In the genomic region with DNA sequence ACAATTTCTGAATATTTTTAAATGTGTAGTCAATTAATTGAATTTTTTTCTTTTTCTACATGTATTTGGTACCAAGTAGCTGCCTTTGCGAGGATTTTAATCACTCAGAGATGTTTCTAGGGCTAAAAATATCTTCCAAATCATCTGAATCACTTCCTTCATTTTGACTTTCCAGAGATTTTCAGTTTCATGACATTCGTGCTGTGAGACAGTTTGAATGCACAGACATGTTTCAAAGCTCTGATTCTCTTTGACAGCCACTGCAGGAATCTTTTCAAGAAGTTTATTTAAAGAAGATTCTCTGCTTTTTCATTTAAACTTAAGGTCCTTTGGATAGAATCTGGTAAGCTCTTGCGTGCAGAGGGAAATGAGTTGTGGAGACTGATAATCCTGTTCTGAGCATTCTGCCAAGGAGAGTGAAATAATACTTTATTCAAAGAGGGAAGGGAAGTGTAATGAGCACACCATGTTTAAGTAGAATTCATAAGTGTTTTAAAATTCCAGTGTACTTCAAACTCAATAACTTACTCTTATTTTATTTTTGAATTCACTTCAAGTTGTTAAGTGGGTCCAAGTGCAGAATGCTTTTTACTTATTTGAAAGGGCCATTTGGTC, we compare ENCODE assay signal across 18 cellular contexts. TPM values are rescaled to one million over a fixed set of nuclear protein-coding genes. Genes with fewer than 3 reads are reported as not detected.
A peak's percentile ranks its signal among the peaks of the same experiment; 100 is the strongest.
DNase-seq lines count a peak whose midpoint lies in the region; ATAC-seq and TF ChIP-seq lines count a peak whose summit lies in the region.
"Had no signal": no experiment of that assay in that cellular context is flagged by ENCODE, and none has a peak within 500 bp of the region (broad histone marks: within the 10 kb centered on the region; RNA-seq: fewer than 3 reads in every experiment).

No MANE protein-coding gene starts in this region.

- in situ Hi-C loops in gastrocnemius medialis (cut with MboI; ENCODE audit: low sequenced_read_pairs in 4 of 4) = no loop called here

- peak overlapping the region in 1 of 4 donors; percentile 8 for H3K4me3 ChIP-seq in adrenal gland
- no peak overlapping the region for H3K4me3 ChIP-seq in uterus
- H3K4me3 ChIP-seq in gastrocnemius medialis = no peak overlapping the region

- no peak for TF ChIP-seq CTCF in adrenal gland (IDR thresholded peaks at IDR 0.05)
- TF ChIP-seq CTCF in uterus (IDR thresholded peaks at IDR 0.05) = no peak
- TF ChIP-seq CTCF in mesothelial cell of epicardium (IDR thresholded peaks at IDR 0.05; ENCODE audit: unreplicated experiment) = no peak
- TF ChIP-seq CTCF in gastrocnemius medialis (IDR thresholded peaks at IDR 0.05 in 4 of 5, conservative IDR thresholded peaks at IDR 0.05 in 1 of 5) = no peak

- TF ChIP-seq POLR2A in adrenal gland (IDR thresholded peaks at IDR 0.05) (no peak), uterus (IDR thresholded peaks at IDR 0.05) (no peak), gastrocnemius medialis (IDR thresholded peaks at IDR 0.05) (no peak)

- no peaks in the 10 kb centered on the region for H3K9me3 ChIP-seq in adrenal gland (replicated peaks in 1 of 3)
- no peaks in the 10 kb centered on the region for H3K9me3 ChIP-seq in uterus
- H3K9me3 ChIP-seq in gastrocnemius medialis = no peaks in the 10 kb centered on the region

- WGBS in adrenal gland, 4 donors = 15 to 31% (median 24%) methylated on average over 3 of the region's 3 CpGs

- ATAC-seq in HG03139 (IDR thresholded peaks at IDR 0.05; ENCODE audit: unreplicated experiment) = no peak
- no peak for ATAC-seq in gastrocnemius medialis
- ATAC-seq: T-helper 17 cell had no signal

- H3K36me3 ChIP-seq in adrenal gland (replicated peaks in 1 of 2) (no peaks in the 10 kb centered on the region), uterus (no peaks in the 10 kb centered on the region), gastrocnemius medialis (no peaks in the 10 kb centered on the region)

- no peaks in the 10 kb centered on the region for H3K27me3 ChIP-seq in adrenal gland
- no peaks in the 10 kb centered on the region for H3K27me3 ChIP-seq in uterus
- no peaks in the 10 kb centered on the region for H3K27me3 ChIP-seq in gastrocnemius medialis

- H3K4me3 Mint-ChIP-seq in mesothelial cell of epicardium = no peak overlapping the region
- H3K4me3 Mint-ChIP-seq: activated naive CD4-positive, alpha-beta T cell treated with anti-CD3 and anti-CD28 coated beads for 36 hours; CD4-positive, alpha-beta memory T cell; nephron progenitor cell; T-helper 17 cell had no signal

- no peaks in the 10 kb centered on the region for H3K4me1 Mint-ChIP-seq in mesothelial cell of epicardium
- H3K4me1 Mint-ChIP-seq: CD4-positive, alpha-beta memory T cell; T-helper 17 cell had no signal

- peak overlapping the region in 3 of 5 donors; percentile 40 to 63 (median 50) for H3K27ac ChIP-seq in adrenal gland
- peak overlapping the region; percentile 57 to 69 for H3K27ac ChIP-seq in uterus
- peak overlapping the region in 1 of 4 donors; percentile 19 for H3K27ac ChIP-seq in gastrocnemius medialis

- peaks cover 16% of the 10 kb centered on the region for H3K36me3 Mint-ChIP-seq in mesothelial cell of epicardium
- H3K36me3 Mint-ChIP-seq: CD4-positive, alpha-beta memory T cell had no signal

- H3K4me1 ChIP-seq in adrenal gland (replicated peaks in 1 of 2) = peaks cover 19 to 27% of the 10 kb centered on the region in 2 donors
- H3K4me1 ChIP-seq in uterus = peaks cover 4% of the 10 kb centered on the region in 2 donors
- no peaks in the 10 kb centered on the region for H3K4me1 ChIP-seq in gastrocnemius medialis

- no peak overlapping the region for H3K27ac Mint-ChIP-seq in mesothelial cell of epicardium
- H3K27ac Mint-ChIP-seq: activated naive CD4-positive, alpha-beta T cell treated with anti-CD3 and anti-CD28 coated beads for 36 hours; CD4-positive, alpha-beta memory T cell; T-helper 17 cell had no signal

- peak; percentile 31 for DNase-seq in NOMO-1 treated with DMSO at 0.1 percent for 48 hours (lab: John Stamatoyannopoulos, UW; ENCODE audit: unreplicated experiment)
- no peak for DNase-seq in NOMO-1 treated with dmso at 0.1 percent for 144 hours (lab: John Stamatoyannopoulos, UW; ENCODE audit: unreplicated experiment)
- DNase-seq in adrenal gland = no peak
- peak; percentile 36 for DNase-seq in hepatic stellate cell (ENCODE audit: low spot score)
- DNase-seq in uterus = no peak
- no peak for DNase-seq in mesothelial cell of epicardium (ENCODE audit: low spot score in 2 of 2, unreplicated experiment in 2 of 2)
- DNase-seq in gastrocnemius medialis = no peak
- DNase-seq: 8988T; activated CD4-positive, alpha-beta T cell treated with anti-CD3 and anti-CD28 coated beads for 48 hours; activated naive CD4-positive, alpha-beta T cell treated with anti-CD3 and anti-CD28 coated beads for 36 hours; CD4-positive, alpha-beta memory T cell; H7; mammary epithelial cell; NCI-H2171 treated with DMSO at 0.1 percent for 48 hours; nephron progenitor cell; stimulated activated CD4-positive, alpha-beta T cell treated with anti-CD3 and anti-CD28 coated beads, Interleukin-2, amount 100 ng/mL, for 24 hours; T-helper 17 cell had no signal

- peaks cover 5% of the 10 kb centered on the region for H3K9me3 Mint-ChIP-seq in mesothelial cell of epicardium

- peaks cover 3% of the 10 kb centered on the region for H3K27me3 Mint-ChIP-seq in mesothelial cell of epicardium (ENCODE audit: low read depth)

- intact Hi-C loops in adrenal gland (cut with DNase I) (no loop called here), uterus (cut with DNase I; ENCODE audit: low total_unique reads) (no loop called here), gastrocnemius medialis (cut with DNase I; ENCODE audit: low total_unique reads) (no loop called here)

RNA-seq across cellular contexts. Expression of a gene that starts 9.7 kb away (rescaled TPM):
- 100 to 1,000 TPM in 7 of 8 donors, 10 to 100 TPM in 1; 52.7 to 346 (median 234) TPM for total RNA-seq in adrenal gland
- polyA plus RNA-seq in adrenal gland = 10 to 100 TPM; 45.6 to 67.9 (median 62.3) TPM
- total RNA-seq in uterus = 100 to 1,000 TPM; 108 to 335 (median 219) TPM
- 44.6 to 47.7 TPM (median 46.7 TPM) in 3 replicates for total RNA-seq in mesothelial cell of epicardium
- 10 to 100 TPM; 42.3 to 49.0 (median 43.4) TPM for total RNA-seq in gastrocnemius medialis

Comparison
In these comparisons a context has a peak if more than half of its experiments do, and no peak if none do; other contexts are left out.
1. DNase-seq: peak in NOMO-1 treated with DMSO at 0.1 percent for 48 hours (single experiment) and hepatic stellate cell (single experiment); none in NOMO-1 treated with dmso at 0.1 percent for 144 hours (single experiment), adrenal gland (0 of 7), uterus (0 of 2), mesothelial cell of epicardium (0 of 2) and gastrocnemius medialis (0 of 2).